1 cellular context compared by ENCODE assay signal in genomic region chr3:183823963-183824362, GRCh38.
TF ChIP-seq lines count a peak whose summit lies in the region.

No MANE protein-coding gene starts in this region.

TF ChIP-seq in SK-N-SH treated with all-trans-retinoic acid at 6 μM for 48 hours, 23 proteins besides CTCF, POLR2A, EP300 and RAD21 (continued from another document):
- TF ChIP-seq, protein P1, sequence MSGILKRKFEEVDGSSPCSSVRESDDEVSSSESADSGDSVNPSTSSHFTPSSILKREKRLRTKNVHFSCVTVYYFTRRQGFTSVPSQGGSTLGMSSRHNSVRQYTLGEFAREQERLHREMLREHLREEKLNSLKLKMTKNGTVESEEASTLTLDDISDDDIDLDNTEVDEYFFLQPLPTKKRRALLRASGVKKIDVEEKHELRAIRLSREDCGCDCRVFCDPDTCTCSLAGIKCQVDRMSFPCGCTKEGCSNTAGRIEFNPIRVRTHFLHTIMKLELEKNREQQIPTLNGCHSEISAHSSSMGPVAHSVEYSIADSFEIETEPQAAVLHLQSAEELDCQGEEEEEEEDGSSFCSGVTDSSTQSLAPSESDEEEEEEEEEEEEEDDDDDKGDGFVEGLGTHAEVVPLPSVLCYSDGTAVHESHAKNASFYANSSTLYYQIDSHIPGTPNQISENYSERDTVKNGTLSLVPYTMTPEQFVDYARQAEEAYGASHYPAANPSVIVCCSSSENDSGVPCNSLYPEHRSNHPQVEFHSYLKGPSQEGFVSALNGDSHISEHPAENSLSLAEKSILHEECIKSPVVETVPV (CRISPR knock-in tag; IDR thresholded peaks at IDR 0.05): no peak
- TF ChIP-seq, protein P2, sequence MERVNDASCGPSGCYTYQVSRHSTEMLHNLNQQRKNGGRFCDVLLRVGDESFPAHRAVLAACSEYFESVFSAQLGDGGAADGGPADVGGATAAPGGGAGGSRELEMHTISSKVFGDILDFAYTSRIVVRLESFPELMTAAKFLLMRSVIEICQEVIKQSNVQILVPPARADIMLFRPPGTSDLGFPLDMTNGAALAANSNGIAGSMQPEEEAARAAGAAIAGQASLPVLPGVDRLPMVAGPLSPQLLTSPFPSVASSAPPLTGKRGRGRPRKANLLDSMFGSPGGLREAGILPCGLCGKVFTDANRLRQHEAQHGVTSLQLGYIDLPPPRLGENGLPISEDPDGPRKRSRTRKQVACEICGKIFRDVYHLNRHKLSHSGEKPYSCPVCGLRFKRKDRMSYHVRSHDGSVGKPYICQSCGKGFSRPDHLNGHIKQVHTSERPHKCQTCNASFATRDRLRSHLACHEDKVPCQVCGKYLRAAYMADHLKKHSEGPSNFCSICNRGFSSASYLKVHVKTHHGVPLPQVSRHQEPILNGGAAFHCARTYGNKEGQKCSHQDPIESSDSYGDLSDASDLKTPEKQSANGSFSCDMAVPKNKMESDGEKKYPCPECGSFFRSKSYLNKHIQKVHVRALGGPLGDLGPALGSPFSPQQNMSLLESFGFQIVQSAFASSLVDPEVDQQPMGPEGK (CRISPR knock-in tag; IDR thresholded peaks at IDR 0.05; ENCODE audit: borderline replicate concordance): no peak
